ENCODE assay signal across 1 cellular context in the genomic region with DNA sequence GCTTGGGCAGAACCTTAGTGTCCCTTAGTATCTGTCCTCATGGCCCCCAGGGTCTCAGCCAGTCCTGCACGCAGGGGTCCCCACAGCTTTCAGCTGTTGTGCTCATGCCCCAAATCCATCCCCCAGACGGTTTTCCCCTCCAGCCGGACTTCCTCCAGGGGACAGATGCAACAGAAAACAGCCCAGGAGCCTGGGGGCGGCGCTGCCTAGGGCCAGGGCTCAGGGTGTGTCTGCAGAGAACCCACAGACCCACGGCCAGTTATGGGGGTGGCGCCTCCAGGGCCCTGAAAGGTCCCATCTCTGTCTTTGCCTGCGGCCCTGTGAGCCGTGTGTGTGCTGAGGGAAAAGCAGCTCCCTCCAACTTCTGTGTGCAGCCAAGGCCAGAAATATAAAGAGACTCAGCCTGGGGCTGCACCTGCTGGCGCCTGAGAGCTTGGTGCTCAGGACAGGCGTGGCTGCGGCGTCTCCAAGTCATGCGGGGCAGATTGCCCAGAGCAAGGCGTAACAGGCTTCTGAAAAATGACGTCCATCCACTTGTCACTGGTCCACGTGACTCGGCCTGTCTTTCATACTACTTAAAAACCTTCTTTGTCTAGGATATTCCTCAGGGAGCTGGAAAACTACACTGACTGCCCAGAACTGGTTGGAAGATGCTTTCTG.
TF ChIP-seq lines count a peak whose summit lies in the region.

No MANE protein-coding gene starts in this region.

TF ChIP-seq in WTC11, 78 proteins besides CTCF, POLR2A, EP300 and RAD21 (continued from another document):
- TF ChIP-seq, protein P1, sequence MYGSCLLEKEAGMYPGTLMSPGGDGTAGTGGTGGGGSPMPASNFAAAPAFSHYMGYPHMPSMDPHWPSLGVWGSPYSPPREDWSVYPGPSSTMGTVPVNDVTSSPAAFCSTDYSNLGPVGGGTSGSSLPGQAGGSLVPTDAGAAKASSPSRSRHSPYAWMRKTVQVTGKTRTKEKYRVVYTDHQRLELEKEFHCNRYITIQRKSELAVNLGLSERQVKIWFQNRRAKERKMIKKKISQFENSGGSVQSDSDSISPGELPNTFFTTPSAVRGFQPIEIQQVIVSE (CRISPR knock-in tag; IDR thresholded peaks at IDR 0.05; ENCODE audit: borderline replicate concordance), result no peak
- TF ChIP-seq, protein P2, sequence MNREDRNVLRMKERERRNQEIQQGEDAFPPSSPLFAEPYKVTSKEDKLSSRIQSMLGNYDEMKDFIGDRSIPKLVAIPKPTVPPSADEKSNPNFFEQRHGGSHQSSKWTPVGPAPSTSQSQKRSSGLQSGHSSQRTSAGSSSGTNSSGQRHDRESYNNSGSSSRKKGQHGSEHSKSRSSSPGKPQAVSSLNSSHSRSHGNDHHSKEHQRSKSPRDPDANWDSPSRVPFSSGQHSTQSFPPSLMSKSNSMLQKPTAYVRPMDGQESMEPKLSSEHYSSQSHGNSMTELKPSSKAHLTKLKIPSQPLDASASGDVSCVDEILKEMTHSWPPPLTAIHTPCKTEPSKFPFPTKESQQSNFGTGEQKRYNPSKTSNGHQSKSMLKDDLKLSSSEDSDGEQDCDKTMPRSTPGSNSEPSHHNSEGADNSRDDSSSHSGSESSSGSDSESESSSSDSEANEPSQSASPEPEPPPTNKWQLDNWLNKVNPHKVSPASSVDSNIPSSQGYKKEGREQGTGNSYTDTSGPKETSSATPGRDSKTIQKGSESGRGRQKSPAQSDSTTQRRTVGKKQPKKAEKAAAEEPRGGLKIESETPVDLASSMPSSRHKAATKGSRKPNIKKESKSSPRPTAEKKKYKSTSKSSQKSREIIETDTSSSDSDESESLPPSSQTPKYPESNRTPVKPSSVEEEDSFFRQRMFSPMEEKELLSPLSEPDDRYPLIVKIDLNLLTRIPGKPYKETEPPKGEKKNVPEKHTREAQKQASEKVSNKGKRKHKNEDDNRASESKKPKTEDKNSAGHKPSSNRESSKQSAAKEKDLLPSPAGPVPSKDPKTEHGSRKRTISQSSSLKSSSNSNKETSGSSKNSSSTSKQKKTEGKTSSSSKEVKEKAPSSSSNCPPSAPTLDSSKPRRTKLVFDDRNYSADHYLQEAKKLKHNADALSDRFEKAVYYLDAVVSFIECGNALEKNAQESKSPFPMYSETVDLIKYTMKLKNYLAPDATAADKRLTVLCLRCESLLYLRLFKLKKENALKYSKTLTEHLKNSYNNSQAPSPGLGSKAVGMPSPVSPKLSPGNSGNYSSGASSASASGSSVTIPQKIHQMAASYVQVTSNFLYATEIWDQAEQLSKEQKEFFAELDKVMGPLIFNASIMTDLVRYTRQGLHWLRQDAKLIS (CRISPR knock-in tag; IDR thresholded peaks at IDR 0.05; ENCODE audit: borderline replicate concordance), result no peak
- TF ChIP-seq EMX1 (CRISPR knock-in tag; IDR thresholded peaks at IDR 0.05), result no peak
- TF ChIP-seq NFE2L1 (CRISPR knock-in tag; IDR thresholded peaks at IDR 0.05), result no peak
- TF ChIP-seq, protein P3, sequence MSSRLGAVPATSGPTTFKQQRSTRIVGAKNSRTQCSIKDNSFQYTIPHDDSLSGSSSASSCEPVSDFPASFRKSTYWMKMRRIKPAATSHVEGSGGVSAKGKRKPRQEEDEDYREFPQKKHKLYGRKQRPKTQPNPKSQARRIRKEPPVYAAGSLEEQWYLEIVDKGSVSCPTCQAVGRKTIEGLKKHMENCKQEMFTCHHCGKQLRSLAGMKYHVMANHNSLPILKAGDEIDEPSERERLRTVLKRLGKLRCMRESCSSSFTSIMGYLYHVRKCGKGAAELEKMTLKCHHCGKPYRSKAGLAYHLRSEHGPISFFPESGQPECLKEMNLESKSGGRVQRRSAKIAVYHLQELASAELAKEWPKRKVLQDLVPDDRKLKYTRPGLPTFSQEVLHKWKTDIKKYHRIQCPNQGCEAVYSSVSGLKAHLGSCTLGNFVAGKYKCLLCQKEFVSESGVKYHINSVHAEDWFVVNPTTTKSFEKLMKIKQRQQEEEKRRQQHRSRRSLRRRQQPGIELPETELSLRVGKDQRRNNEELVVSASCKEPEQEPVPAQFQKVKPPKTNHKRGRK (CRISPR knock-in tag; IDR thresholded peaks at IDR 0.05; ENCODE audit: borderline replicate concordance), result no peak
- TF ChIP-seq ZNF396 (CRISPR knock-in tag; IDR thresholded peaks at IDR 0.05; ENCODE audit: borderline replicate concordance), result no peak
